In the genomic region with DNA sequence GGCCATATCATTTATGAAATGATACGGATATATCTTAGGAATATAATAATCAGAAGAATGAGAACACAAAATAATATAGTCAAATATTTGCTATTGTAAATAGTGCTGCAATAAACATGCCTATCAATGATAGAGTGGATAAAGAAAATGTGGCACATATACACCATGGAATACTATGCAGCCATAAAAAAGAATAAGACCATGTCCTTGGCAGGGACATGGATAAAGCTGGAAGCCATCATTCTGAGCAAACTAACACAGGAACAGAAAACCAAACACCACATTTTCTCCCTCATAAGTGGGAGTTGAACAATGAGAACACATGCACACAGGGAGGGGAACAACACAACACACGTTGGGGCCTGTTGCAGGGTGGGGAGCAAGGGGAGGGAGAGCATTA, we compare ENCODE assay signal across 10 cellular contexts. TPM values are rescaled to one million over a fixed set of nuclear protein-coding genes. Genes with fewer than 3 reads are reported as not detected.
DNase-seq lines count a peak whose midpoint lies in the region; ATAC-seq, FAIRE-seq and TF ChIP-seq lines count a peak whose summit lies in the region.
"Not testable (repeated sequence)": the region's sequence is repeated elsewhere in the genome, so short reads cannot be mapped to it uniquely, and the experiment has no call there.
"Had no signal": no experiment of that assay in that cellular context is flagged by ENCODE, and none has a peak within 500 bp of the region (broad histone marks: within the 10 kb centered on the region; RNA-seq: fewer than 3 reads in every experiment).

No MANE protein-coding gene starts in this region.

- ATAC-seq in K562, result not testable (repeated sequence)

- not testable (repeated sequence) for TF ChIP-seq CTCF in HEK293 (tag by site-specific recombination; IDR thresholded peaks at IDR 0.05); K562 (IDR thresholded peaks at IDR 0.05 in 2 of 3, conservative IDR thresholded peaks at IDR 0.05 in 1 of 3; ENCODE audit: insufficient read depth in 2 of 3, low read depth in 1 of 3, low read length in 3 of 3); parathyroid adenoma (IDR thresholded peaks at IDR 0.05)

- 0% methylated on average over 2 of the region's 2 CpGs for WGBS in K562 (ENCODE audit: insufficient coverage, low coverage, missing lambda C conversion rate)

- not testable (repeated sequence) for H3K27me3 ChIP-seq in K562 (ENCODE audit: control insufficient read depth in 2 of 2, insufficient read depth in 2 of 2, low read length in 2 of 2); parathyroid adenoma (ENCODE audit: control insufficient read depth, insufficient read depth, low read length)

- H3K27ac ChIP-seq in HEK293 (ENCODE audit: extremely low read depth, low read depth, low read length); K562 (ENCODE audit: extremely low read depth, low read depth, low read length): not testable (repeated sequence)
- H3K27ac ChIP-seq in parathyroid adenoma, result peak overlapping the region; percentile 32

- H3K36me3 ChIP-seq in HEK293 (ENCODE audit: control insufficient read depth in 2 of 2, insufficient read depth in 1 of 2, low read length in 2 of 2); K562 (ENCODE audit: control insufficient read depth, insufficient read depth, low read length); parathyroid adenoma (ENCODE audit: control insufficient read depth, insufficient read depth, low read length): not testable (repeated sequence)

- in situ Hi-C loops in K562 (cut with MboI), result not testable (repeated sequence)

- TF ChIP-seq POLR2A in K562 (conservative IDR thresholded peaks at IDR 0.05), result not testable (repeated sequence)

- CTCF ChIA-PET in HEK293 (lab: Yijun Ruan, JAX); K562 (lab: Yijun Ruan, JAX; ENCODE audit: low intra/inter-chr PET ratio): not testable (repeated sequence)

- not testable (repeated sequence) for H3K9ac ChIP-seq in K562 (ENCODE audit: insufficient read depth in 1 of 2, low read depth in 2 of 2, low read length in 2 of 2); parathyroid adenoma

- not testable (repeated sequence) for H3K9me3 ChIP-seq in HEK293 (ENCODE audit: control insufficient read depth, insufficient read depth, low read depth, low read length); K562 (replicated peaks; ENCODE audit: control insufficient read depth, insufficient read depth, low read depth, low read length); parathyroid adenoma (ENCODE audit: control insufficient read depth, low read length)

- FAIRE-seq in K562 (lab: Jason Lieb, UNC), result not testable (repeated sequence)
- FAIRE-seq in islet of Langerhans (lab: Jason Lieb, UNC), result peak; percentile 65
- FAIRE-seq in urothelium cell line (lab: Jason Lieb, UNC), result peak; percentile 9

- not testable (repeated sequence) for H3K4me2 ChIP-seq in K562 (ENCODE audit: insufficient read depth, low read length); parathyroid adenoma (ENCODE audit: low read length)

- POLR2A ChIA-PET in HEK293 (lab: Yijun Ruan, JAX); K562 (lab: Yijun Ruan, JAX): not testable (repeated sequence)

- not testable (repeated sequence) for H2AFZ ChIP-seq in K562 (ENCODE audit: low read depth, low read length); parathyroid adenoma

- H3K4me3 ChIP-seq in HEK293 (ENCODE audit: low read depth, low read length); K562; parathyroid adenoma (ENCODE audit: low read depth, low read length): not testable (repeated sequence)

- not testable (repeated sequence) for H4K20me1 ChIP-seq in K562 (replicated peaks; ENCODE audit: control insufficient read depth, insufficient read depth, low read length)

- intact Hi-C loops in K562 (cut with micrococcal nuclease), result not testable (repeated sequence)

- DNase-seq in K562 (ENCODE audit: extremely low read depth in 1 of 4, low spot score in 3 of 4); urothelium cell line (ENCODE audit: low spot score): not testable (repeated sequence)

- TF ChIP-seq EP300 in K562 (IDR thresholded peaks at IDR 0.05; ENCODE audit: low read length), result not testable (repeated sequence)

- not testable (repeated sequence) for H3K9me1 ChIP-seq in K562 (ENCODE audit: control insufficient read depth, insufficient read depth, low read length)

- not testable (repeated sequence) for H3K79me2 ChIP-seq in K562 (ENCODE audit: control insufficient read depth, insufficient read depth, low read length); parathyroid adenoma

- BruUV-seq in K562 (replicated peaks; lab: Mats Ljungman, UMichigan), result not testable (repeated sequence)

- TF ChIP-seq RAD21 in K562 (CRISPR knock-in tag; conservative IDR thresholded peaks at IDR 0.05 in 1 of 2, IDR thresholded peaks at IDR 0.05 in 1 of 2), result not testable (repeated sequence)

- H3K4me1 ChIP-seq in HEK293 (ENCODE audit: control insufficient read depth, insufficient read depth, low read length); K562 (replicated peaks in 1 of 2; ENCODE audit: control insufficient read depth in 2 of 2, insufficient read depth in 2 of 2, low read length in 2 of 2): not testable (repeated sequence)
- peaks cover 11% of the 10 kb centered on the region for H3K4me1 ChIP-seq in parathyroid adenoma

TF ChIP-seq in HEK293, 187 proteins besides CTCF, POLR2A, EP300 and RAD21:
- TF ChIP-seq ZNF146 (tag by site-specific recombination; IDR thresholded peaks at IDR 0.05), result peak; percentile 64

TF ChIP-seq in K562, 482 proteins besides CTCF, POLR2A, EP300 and RAD21:
- peak; percentile 70 for TF ChIP-seq ZNF146 (CRISPR knock-in tag; IDR thresholded peaks at IDR 0.05; ENCODE audit: unreplicated experiment)
TF ChIP-seq in K562: peak in this region for 1; not testable (repeated sequence) for 481.

RNA-seq across cellular contexts. Expression of a gene that starts 28.6 kb away (rescaled TPM):
- total RNA-seq in K562 (2011; cell fraction: chromatin; rRNA removed; ENCODE audit: low replicate concordance), result 0.72 TPM in 1 of 2 replicates, not detected in the other
- total RNA-seq in K562 (2011; cell fraction: nucleolus; rRNA removed), result not detected in 2 replicates
- not detected in 2 replicates for total RNA-seq in K562 (2011; cell fraction: nucleoplasm; rRNA removed)
- total RNA-seq in K562 (2014; rRNA removed) (not detected in 2 replicates), K562 (2014; rRNA removed; fragmentation: Illumina TruSeq; extraction: Trizol) (not detected in 2 replicates), K562 (2015; rRNA removed; fragmentation: Illumina TruSeq; extraction: Trizol) (0.14 and 0.23 TPM in 2 replicates), K562 (2021) (0.07 and 0.20 TPM in 2 replicates)
- polyA plus RNA-seq in K562 (2011; rRNA removed) (0.03 and 0.09 TPM in 2 replicates), K562 (2014; fragmentation: Illumina TruSeq; extraction: Trizol) (not detected in 2 replicates), K562 (2014; fragmentation: Nextera tagmentation; extraction: Ambion mirVana) (not detected), K562 (2014; rRNA removed) (not detected in 2 replicates)
- 0.15 TPM in 1 of 2 replicates, not detected in the other for polyA plus RNA-seq in K562 (2011; cell fraction: cytosol; rRNA removed)
- polyA plus RNA-seq in K562 (2011; cell fraction: nucleus; rRNA removed), result 0.18 and 0.23 TPM in 2 replicates
- 0.11 TPM in 1 of 2 replicates, not detected in the other for polyA plus RNA-seq in K562 (2012)
- polyA minus RNA-seq in K562 (2011; rRNA and poly(A)+ RNA removed), result not detected in 2 replicates
- polyA minus RNA-seq in K562 (2011; cell fraction: cytosol; rRNA and poly(A)+ RNA removed), result not detected in 2 replicates
- polyA minus RNA-seq in K562 (2011; cell fraction: nucleus; rRNA and poly(A)+ RNA removed), result 0.33 TPM in 1 of 2 replicates, not detected in the other
- total RNA-seq: A172, A673, Daoy had no signal
- polyA plus RNA-seq: CD4-positive, CD25-positive, alpha-beta regulatory T cell; CD8-positive, alpha-beta memory T cell had no signal
